11 cellular contexts compared by ENCODE assay signal in the genomic region with DNA sequence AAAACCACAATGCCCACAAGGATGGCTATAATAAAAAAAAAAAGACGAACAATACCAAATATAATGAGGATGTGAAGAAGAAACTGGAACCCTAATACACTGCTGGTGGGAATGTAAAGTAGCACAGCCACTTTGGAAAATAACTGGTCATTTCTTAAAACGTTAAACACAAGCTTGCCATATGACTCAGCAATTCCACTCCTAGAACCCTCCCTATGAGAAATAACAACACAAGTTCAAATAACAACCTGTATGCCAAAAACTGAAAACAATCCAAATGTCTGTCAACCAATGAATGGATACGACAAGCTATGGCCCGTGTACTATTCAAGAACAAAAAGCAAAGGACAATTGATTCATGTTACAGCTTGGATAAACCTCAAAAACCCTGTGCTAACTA. TPM values are rescaled to one million over a fixed set of nuclear protein-coding genes. Genes with fewer than 3 reads are reported as not detected.
A peak's percentile ranks its signal among the peaks of the same experiment; 100 is the strongest.
DNase-seq lines count a peak whose midpoint lies in the region; ATAC-seq, FAIRE-seq and TF ChIP-seq lines count a peak whose summit lies in the region.
"Had no signal": no experiment of that assay in that cellular context is flagged by ENCODE, and none has a peak within 500 bp of the region (broad histone marks: within the 10 kb centered on the region; RNA-seq: fewer than 3 reads in every experiment).

No MANE protein-coding gene starts in this region.

- no peak overlapping the region for H3K4me2 ChIP-seq in mesendoderm (ENCODE audit: low read length)

- no peaks in the 10 kb centered on the region for H3K9me3 ChIP-seq in left lung

- ATAC-seq in HG02610 (IDR thresholded peaks at IDR 0.05; ENCODE audit: unreplicated experiment) (peak; percentile 38), left lung (peak; percentile 29), HG02973 (IDR thresholded peaks at IDR 0.05; ENCODE audit: unreplicated experiment) (no peak)
- ATAC-seq: WTC11 had no signal

- no peak overlapping the region for H3K56ac ChIP-seq in mesendoderm (ENCODE audit: low read length)

- no peak overlapping the region for H2BK15ac ChIP-seq in mesendoderm (replicated peaks; ENCODE audit: low read depth)

- no peak overlapping the region for H3K27ac ChIP-seq in left lung
- H3K27ac ChIP-seq in mesendoderm (ENCODE audit: low read depth, low read length) = no peak overlapping the region

- H3K4ac ChIP-seq in mesendoderm (ENCODE audit: low read depth, low read length) = no peak overlapping the region

- no peaks in the 10 kb centered on the region for H3K79me1 ChIP-seq in mesendoderm (ENCODE audit: low read length)

- FAIRE-seq in frontal cortex (lab: Jason Lieb, UNC) = no peak

- no peak overlapping the region for H2AK5ac ChIP-seq in mesendoderm (ENCODE audit: low read length)

- H3K4me3 ChIP-seq in AG09309 (ENCODE audit: control insufficient read depth, low read depth, low read length) (no peak overlapping the region), left lung (no peak overlapping the region), mesendoderm (ENCODE audit: low read length) (no peak overlapping the region)

- H3K18ac ChIP-seq in mesendoderm (ENCODE audit: low read length) = no peak overlapping the region

- no peak overlapping the region for H4K5ac ChIP-seq in mesendoderm (ENCODE audit: low read length)

- H3K36me3 ChIP-seq in left lung (no peaks in the 10 kb centered on the region), mesendoderm (ENCODE audit: control insufficient read depth, insufficient read depth, low read length) (no peaks in the 10 kb centered on the region)

- no peak overlapping the region for H2BK5ac ChIP-seq in mesendoderm (ENCODE audit: low read length)

- intact Hi-C loops in left lung (cut with DNase I) = no loop called here

- no peaks in the 10 kb centered on the region for H3K4me1 ChIP-seq in left lung
- peaks cover 16% of the 10 kb centered on the region for H3K4me1 ChIP-seq in mesendoderm (ENCODE audit: control insufficient read depth, low read depth, low read length)

- H3K9ac ChIP-seq in mesendoderm (ENCODE audit: low read length) = no peak overlapping the region

- H2BK120ac ChIP-seq in mesendoderm (ENCODE audit: low read depth, low read length) = no peak overlapping the region

- DNase-seq in AG09309 (ENCODE audit: low read depth) (peak; percentile 45), astrocyte of the hippocampus (ENCODE audit: low read depth, low spot score) (peak; percentile 88), left lung (no peak), frontal cortex (ENCODE audit: low spot score in 2 of 2) (no peak), ureter (ENCODE audit: low spot score) (no peak), mesendoderm (no peak)
- DNase-seq: nucleus accumbens, RPMI8226 had no signal

- no peak overlapping the region for H3K23ac ChIP-seq in mesendoderm (ENCODE audit: low read length)

- peak; percentile 10 for TF ChIP-seq CTCF in AG09309 (IDR thresholded peaks at IDR 0.05; ENCODE audit: control insufficient read depth, insufficient read depth, low read depth, low read length, missing control alignments)
- no peak for TF ChIP-seq CTCF in left lung (IDR thresholded peaks at IDR 0.05)

- no CpG with 5 or more reads among the region's 4 CpGs for WGBS in mesendoderm (ENCODE audit: extremely low coverage, insufficient coverage, low lambda C conversion rate)

- no peaks in the 10 kb centered on the region for H3K79me2 ChIP-seq in mesendoderm (ENCODE audit: control insufficient read depth, insufficient read depth, low read length)

- H3K27me3 ChIP-seq in left lung (no peaks in the 10 kb centered on the region), mesendoderm (ENCODE audit: insufficient read depth, low read length, poor library complexity) (no peaks in the 10 kb centered on the region)

- H4K8ac ChIP-seq in mesendoderm (ENCODE audit: low read depth, low read length) = no peak overlapping the region

RNA-seq across cellular contexts. Expression of a gene that starts 7.0 kb away (rescaled TPM):
- total RNA-seq in left lung = 1 to 10 TPM in 1 of 2 donors, under 1 TPM in 1; 0.60 to 1.2 TPM
- not detected for total RNA-seq in frontal cortex
- 0.16 TPM for total RNA-seq in ureter
- 3.0 TPM for polyA plus RNA-seq in mesendoderm (2013, experiment 1 of 2)
- 3.0 TPM for polyA plus RNA-seq in mesendoderm (2013, experiment 2 of 2)

RNA-seq across cellular contexts. Expression of a gene that starts 35.4 kb away (rescaled TPM):
- total RNA-seq in left lung (10 to 100 TPM; 17.1 to 23.0 TPM), frontal cortex (26.9 TPM), ureter (27.5 TPM)
- 17.6 TPM for polyA plus RNA-seq in mesendoderm (2013, experiment 1 of 2)
- polyA plus RNA-seq in mesendoderm (2013, experiment 2 of 2) = 17.7 TPM

Comparison
In these comparisons a context has a peak if more than half of its experiments do, and no peak if none do; other contexts are left out.
1. DNase-seq: peak in AG09309 (single experiment) and astrocyte of the hippocampus (single experiment); none in left lung (0 of 2), frontal cortex (0 of 2), ureter (single experiment) and mesendoderm (single experiment).